ENCODE assay signal across 16 cellular contexts in the genomic region with DNA sequence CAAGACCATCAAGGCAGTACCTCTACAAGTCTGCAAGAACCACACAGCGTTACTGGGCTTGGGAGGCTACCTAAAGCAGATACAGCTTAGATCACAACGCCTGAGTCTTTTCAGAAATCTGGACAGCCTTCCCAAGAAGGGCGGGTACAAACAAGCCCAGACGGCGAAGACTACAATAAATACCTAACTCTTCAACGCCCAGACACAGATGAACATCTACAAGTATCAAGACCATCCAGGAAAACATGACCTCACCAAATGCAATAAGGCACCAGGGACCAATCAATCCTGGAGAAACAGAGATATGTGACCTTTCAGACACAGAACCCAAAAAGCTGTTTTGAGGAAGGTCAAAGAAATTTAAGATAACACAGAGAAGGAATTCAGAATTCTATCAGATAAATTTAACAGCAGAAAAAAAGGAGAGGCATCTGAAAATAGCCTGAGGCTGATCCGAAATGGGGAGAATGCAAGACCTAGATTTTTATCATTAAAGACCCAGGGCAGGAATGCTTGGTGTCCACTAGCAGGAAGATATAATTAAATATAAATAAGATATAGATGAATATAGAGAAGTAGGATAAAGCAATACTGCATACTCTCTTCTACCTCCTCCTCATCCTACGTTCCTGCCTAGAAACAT.
"Had no signal": no experiment of that assay in that cellular context is flagged by ENCODE, and none has a peak within 500 bp of the region (broad histone marks: within the 10 kb centered on the region; RNA-seq: fewer than 3 reads in every experiment).

No MANE protein-coding gene starts in this region.

- DNase-seq: activated CD4-positive, alpha-beta T cell treated with anti-CD3 and anti-CD28 coated beads for 1 hour; amniotic stem cell; dermis blood vessel endothelial cell; effector memory CD4-positive, alpha-beta T cell; gastrocnemius medialis; head of caudate nucleus; kidney glomerular epithelial cell; left ventricle myocardium inferior; right lobe of liver; stimulated activated CD4-positive, alpha-beta T cell treated with anti-CD3 and anti-CD28 coated beads, Interleukin-4, amount 100 ng/mL, for 24 hours; T-helper 17 cell; WERI-Rb-1 had no signal

- H3K36me3 Mint-ChIP-seq: activated naive CD8-positive, alpha-beta T cell; stimulated activated memory B cell treated with anti-CD40 and anti-IgM and Interleukin-4, amounts not matched to agents 10 μg/mL and 1 μg/mL and 100 μg/mL, for 72 hours had no signal

- H3K9me3 Mint-ChIP-seq: activated T-helper 1 cell treated with anti-CD3 and anti-CD28 coated beads, Interleukin-12 subunit alpha, Interleukin-12 subunit beta, Interleukin-2, Interleukin-4 antibody, amounts not matched to agents 30 ng/mL and 10 ng/mL and 1 ng/mL, durations not matched to agents 14 hours and 24 hours and 36 hours; stimulated activated memory B cell treated with anti-CD40 and anti-IgM and Interleukin-4, amounts not matched to agents 10 μg/mL and 1 μg/mL and 100 μg/mL, for 72 hours had no signal

- H3K36me3 ChIP-seq: gastrocnemius medialis, left ventricle myocardium inferior, right lobe of liver, WERI-Rb-1 had no signal

- H3K4me1 Mint-ChIP-seq: stimulated activated memory B cell treated with anti-CD40 and anti-IgM and Interleukin-4, amounts not matched to agents 10 μg/mL and 1 μg/mL and 100 μg/mL, for 72 hours; T-helper 17 cell had no signal

- H3K27ac ChIP-seq: gastrocnemius medialis, left ventricle myocardium inferior, right lobe of liver, WERI-Rb-1 had no signal

- ATAC-seq: gastrocnemius medialis; right lobe of liver; stimulated activated memory B cell treated with anti-CD40 and anti-IgM and Interleukin-4, amounts not matched to agents 10 μg/mL and 1 μg/mL and 100 μg/mL, for 72 hours; T-helper 17 cell had no signal

- H3K27me3 Mint-ChIP-seq: activated naive CD8-positive, alpha-beta T cell; stimulated activated memory B cell treated with anti-CD40 and anti-IgM and Interleukin-4, amounts not matched to agents 10 μg/mL and 1 μg/mL and 100 μg/mL, for 72 hours had no signal

- H3K4me3 ChIP-seq: gastrocnemius medialis, left ventricle myocardium inferior, right lobe of liver had no signal

- H3K27ac Mint-ChIP-seq: activated naive CD8-positive, alpha-beta T cell; activated T-helper 1 cell treated with anti-CD3 and anti-CD28 coated beads, Interleukin-12 subunit alpha, Interleukin-12 subunit beta, Interleukin-2, Interleukin-4 antibody, amounts not matched to agents 30 ng/mL and 10 ng/mL and 1 ng/mL, durations not matched to agents 14 hours and 24 hours and 36 hours; stimulated activated memory B cell treated with anti-CD40 and anti-IgM and Interleukin-4, amounts not matched to agents 10 μg/mL and 1 μg/mL and 100 μg/mL, for 72 hours; T-helper 17 cell had no signal

- H3K4me3 Mint-ChIP-seq: activated naive CD8-positive, alpha-beta T cell; activated T-helper 1 cell treated with anti-CD3 and anti-CD28 coated beads, Interleukin-12 subunit alpha, Interleukin-12 subunit beta, Interleukin-2, Interleukin-4 antibody, amounts not matched to agents 30 ng/mL and 10 ng/mL and 1 ng/mL, durations not matched to agents 14 hours and 24 hours and 36 hours; neural crest cell; stimulated activated memory B cell treated with anti-CD40 and anti-IgM and Interleukin-4, amounts not matched to agents 10 μg/mL and 1 μg/mL and 100 μg/mL, for 72 hours had no signal

- H3K9me3 ChIP-seq: gastrocnemius medialis, left ventricle myocardium inferior, right lobe of liver had no signal

- H3K4me1 ChIP-seq: right lobe of liver had no signal

- H3K27me3 ChIP-seq: gastrocnemius medialis, right lobe of liver had no signal
